13 cellular contexts compared by ENCODE assay signal in the genomic region with DNA sequence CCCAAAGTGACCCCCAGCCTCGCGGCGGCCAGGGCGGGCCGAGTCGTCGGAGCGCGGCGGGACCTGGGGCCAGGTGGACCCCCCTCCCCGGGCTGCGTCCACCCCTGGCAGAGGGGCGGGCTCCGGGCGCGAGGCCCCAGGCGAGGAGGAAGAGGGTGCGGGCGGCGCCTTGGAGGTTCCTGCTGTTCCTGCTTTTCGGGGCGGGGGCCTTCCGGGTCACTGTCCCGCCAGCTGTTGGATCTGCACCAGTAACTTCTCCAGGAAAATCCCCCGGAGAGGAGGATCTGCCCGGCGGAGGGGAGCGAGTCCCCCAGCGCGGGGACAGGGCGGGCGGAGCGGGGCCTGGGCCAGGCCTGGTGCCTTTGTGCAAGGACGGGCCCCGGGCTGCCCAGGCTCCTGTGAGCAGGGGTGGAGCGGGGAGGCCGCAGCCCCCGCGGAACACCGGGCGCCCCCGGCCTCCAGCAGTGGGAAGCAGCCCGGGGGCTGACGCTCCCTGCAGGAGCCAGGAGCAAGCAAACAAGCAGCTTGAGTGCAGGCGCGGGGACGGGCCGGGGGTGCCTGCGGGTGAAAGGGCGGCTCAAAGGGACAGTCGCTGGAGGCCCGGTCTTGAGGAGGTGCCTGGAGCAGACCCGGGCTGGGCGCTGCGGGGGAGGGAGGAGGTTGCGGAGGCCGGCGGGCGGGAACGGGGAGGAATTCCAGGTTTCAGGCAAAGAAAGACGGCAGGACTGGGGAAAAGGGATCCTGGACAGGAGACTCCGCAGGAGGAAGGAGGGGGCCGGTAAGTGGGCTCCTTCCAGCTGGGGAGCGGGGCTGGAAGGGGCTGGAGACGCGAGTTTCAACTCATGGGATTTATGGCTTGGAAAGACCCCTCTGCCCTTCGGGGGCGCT. TPM values are rescaled to one million over a fixed set of nuclear protein-coding genes. Genes with fewer than 3 reads are reported as not detected.
A peak's percentile ranks its signal among the peaks of the same experiment; 100 is the strongest.
DNase-seq lines count a peak whose midpoint lies in the region; ATAC-seq and TF ChIP-seq lines count a peak whose summit lies in the region.
"Had no signal": no experiment of that assay in that cellular context is flagged by ENCODE, and none has a peak within 500 bp of the region (broad histone marks: within the 10 kb centered on the region; RNA-seq: fewer than 3 reads in every experiment).

No MANE protein-coding gene starts in this region.

- peak overlapping the region; percentile 20 to 55 (median 26) for H3K4me3 ChIP-seq in breast epithelium
- no peak overlapping the region for H3K4me3 ChIP-seq in hepatocyte
- no peak overlapping the region for H3K4me3 ChIP-seq in neuron (ENCODE audit: low read length)
- H3K4me3 ChIP-seq in urinary bladder (ENCODE audit: low read depth, low read length), result no peak overlapping the region
- no peak overlapping the region for H3K4me3 ChIP-seq in MM.1S (ENCODE audit: low read length)
- H3K4me3 ChIP-seq: colonic mucosa had no signal

- H3K4me1 Mint-ChIP-seq in MCF 10A (ENCODE audit: insufficient read depth, unreplicated experiment), result peaks cover 26% of the 10 kb centered on the region

- H3K27ac ChIP-seq in breast epithelium (peak overlapping the region; percentile 36 to 38), hepatocyte (no peak overlapping the region), urinary bladder (ENCODE audit: low read depth) (peak overlapping the region; percentile 38), MM.1S (ENCODE audit: low read length) (no peak overlapping the region)
- H3K27ac ChIP-seq: colonic mucosa had no signal

- TF ChIP-seq POLR2A in breast epithelium (IDR thresholded peaks at IDR 0.05), result no peak

- H4K20me1 ChIP-seq in hepatocyte (ENCODE audit: insufficient read depth, poor library complexity, severe bottlenecking), result no peaks in the 10 kb centered on the region
- no peaks in the 10 kb centered on the region for H4K20me1 ChIP-seq in MM.1S (ENCODE audit: insufficient read depth, low read length)

- H3K36me3 ChIP-seq in breast epithelium (no peaks in the 10 kb centered on the region), hepatocyte (replicated peaks; ENCODE audit: insufficient read depth, low read depth) (no peaks in the 10 kb centered on the region), neuron (ENCODE audit: insufficient read depth, low read length) (no peaks in the 10 kb centered on the region), urinary bladder (ENCODE audit: insufficient read depth) (peaks cover 5% of the 10 kb centered on the region), MM.1S (replicated peaks; ENCODE audit: insufficient read depth, low read length) (no peaks in the 10 kb centered on the region)
- H3K36me3 ChIP-seq: colonic mucosa had no signal

- peaks cover 19% of the 10 kb centered on the region for H3K27me3 Mint-ChIP-seq in MCF 10A (ENCODE audit: insufficient read depth, unreplicated experiment)

- no peaks in the 10 kb centered on the region for H3K9me2 ChIP-seq in hepatocyte (replicated peaks; ENCODE audit: insufficient read depth)
- no peaks in the 10 kb centered on the region for H3K9me2 ChIP-seq in MM.1S (replicated peaks; ENCODE audit: insufficient read depth, low read length)

- no peaks in the 10 kb centered on the region for H3K79me2 ChIP-seq in hepatocyte
- H3K79me2 ChIP-seq in MM.1S (ENCODE audit: low read length), result no peaks in the 10 kb centered on the region

- no peak overlapping the region for H3K9ac ChIP-seq in MM.1S (ENCODE audit: low read length)

- H3K27ac Mint-ChIP-seq in MCF 10A (ENCODE audit: low read depth, unreplicated experiment), result no peak overlapping the region
- H3K27ac Mint-ChIP-seq: activated naive CD8-positive, alpha-beta T cell treated with anti-CD3 and anti-CD28 coated beads for 36 hours; memory B cell had no signal

- peaks cover 11% of the 10 kb centered on the region for H3K36me3 Mint-ChIP-seq in MCF 10A (ENCODE audit: insufficient read depth, unreplicated experiment)
- H3K36me3 Mint-ChIP-seq: activated naive CD8-positive, alpha-beta T cell treated with anti-CD3 and anti-CD28 coated beads for 36 hours; memory B cell had no signal

- 65% methylated on average over 33 of the region's 68 CpGs for WGBS in hepatocyte (ENCODE audit: low lambda C conversion rate, missing lambda C conversion rate)
- WGBS in urinary bladder, result 39% methylated on average over 68 of the region's 68 CpGs

- no peak overlapping the region for H3K4me3 Mint-ChIP-seq in MCF 10A (ENCODE audit: unreplicated experiment)
- H3K4me3 Mint-ChIP-seq: activated naive CD8-positive, alpha-beta T cell treated with anti-CD3 and anti-CD28 coated beads for 36 hours; memory B cell had no signal

- H3K27me3 ChIP-seq in breast epithelium, result no peaks in the 10 kb centered on the region
- no peaks in the 10 kb centered on the region for H3K27me3 ChIP-seq in hepatocyte
- H3K27me3 ChIP-seq in neuron (ENCODE audit: insufficient read depth, low read length), result peaks cover 19% of the 10 kb centered on the region
- peaks cover 21% of the 10 kb centered on the region; the same call in 1 of the 2 replicates for H3K27me3 ChIP-seq in MM.1S (replicated peaks; ENCODE audit: insufficient read depth, low read length)

- H3K4me2 ChIP-seq in hepatocyte, result peak overlapping the region; percentile 74
- H3K4me2 ChIP-seq in MM.1S (ENCODE audit: low read depth, low read length), result no peak overlapping the region

- no peak for TF ChIP-seq CTCF in breast epithelium (IDR thresholded peaks at IDR 0.05)
- TF ChIP-seq CTCF in MCF 10A (IDR thresholded peaks at IDR 0.05; ENCODE audit: unreplicated experiment), result no peak
- TF ChIP-seq CTCF in hepatocyte (IDR thresholded peaks at IDR 0.05; ENCODE audit: poor library complexity), result no peak
- no peak for TF ChIP-seq CTCF in MM.1S (IDR thresholded peaks at IDR 0.05; ENCODE audit: low read length)

- DNase-seq in breast epithelium (ENCODE audit: low spot score in 2 of 2) (no peak), MCF 10A (ENCODE audit: unreplicated experiment) (no peak), hepatocyte (ENCODE audit: low spot score) (no peak), MM.1S (no peak), activated T-cell treated with anti-CD3 and anti-CD28 coated beads for 4 hours (no peak)
- DNase-seq: activated naive CD8-positive, alpha-beta T cell treated with anti-CD3 and anti-CD28 coated beads for 36 hours; colonic mucosa; NCI-H446 treated with DMSO at 0.1 percent for 48 hours had no signal

- POLR2A ChIA-PET in MCF 10A (lab: Yijun Ruan, JAX), result interaction anchor here (0.6 kb wide), 1 partner anchor 122 kb away, joined by 3 read pairs; no protein-coding TSS in a partner anchor

- CTCF ChIA-PET in MCF 10A (lab: Yijun Ruan, JAX), result no interaction called here

- no peaks in the 10 kb centered on the region for H3F3A ChIP-seq in MM.1S (ENCODE audit: insufficient read depth, low read length)

- no peaks in the 10 kb centered on the region for H3K9me3 Mint-ChIP-seq in MCF 10A (ENCODE audit: unreplicated experiment)
- H3K9me3 Mint-ChIP-seq: activated naive CD8-positive, alpha-beta T cell treated with anti-CD3 and anti-CD28 coated beads for 36 hours; memory B cell had no signal

- intact Hi-C loops in breast epithelium (cut with DNase I; ENCODE audit: low total_unique reads), result loop anchor here (5.0 kb wide), 1 partner anchor 674 kb away; no protein-coding TSS in a partner anchor
- intact Hi-C loops in MCF 10A (cut with micrococcal nuclease), result no loop called here

- BruUV-seq in MCF 10A (replicated peaks; lab: Mats Ljungman, UMichigan), result no TSS peak

- no peak for ATAC-seq in GM18873 (IDR thresholded peaks at IDR 0.05; ENCODE audit: low FRiP score, unreplicated experiment)

- H2AFZ ChIP-seq in hepatocyte (peak overlapping the region; percentile 42), neuron (ENCODE audit: low read depth, low read length) (peak overlapping the region; percentile 16), MM.1S (ENCODE audit: low read length) (no peak overlapping the region)

- H3K4me1 ChIP-seq in breast epithelium (peaks cover 8% of the 10 kb centered on the region in 2 donors), hepatocyte (ENCODE audit: insufficient read depth) (peaks cover 37% of the 10 kb centered on the region), neuron (ENCODE audit: insufficient read depth, low read length) (peaks cover 2% of the 10 kb centered on the region), urinary bladder (ENCODE audit: insufficient read depth) (no peaks in the 10 kb centered on the region), MM.1S (ENCODE audit: low read length) (peaks cover 4% of the 10 kb centered on the region; the same call in 1 of the 2 replicates)

- H3K9me3 ChIP-seq in breast epithelium (no peaks in the 10 kb centered on the region), hepatocyte (ENCODE audit: low read depth) (no peaks in the 10 kb centered on the region), neuron (ENCODE audit: low read length) (no peaks in the 10 kb centered on the region), MM.1S (replicated peaks; ENCODE audit: insufficient read depth, low read length) (no peaks in the 10 kb centered on the region)
- H3K9me3 ChIP-seq: colonic mucosa had no signal

RNA-seq across cellular contexts. Expression of a gene that starts 15.5 kb away (rescaled TPM):
- 10 to 100 TPM; 43.6 to 76.5 (median 60.0) TPM for total RNA-seq in breast epithelium
- total RNA-seq in MCF 10A (2022), result 17.9 and 19.1 TPM in 2 replicates
- total RNA-seq in hepatocyte, result 14.0 and 16.0 TPM in 2 replicates
- 14.2 and 28.2 TPM in 2 replicates for polyA plus RNA-seq in hepatocyte
- total RNA-seq in urinary bladder, result 45.7 TPM
- polyA plus RNA-seq in urinary bladder, result 169 TPM

RNA-seq across cellular contexts. Expression of a gene that starts 44.2 kb away (rescaled TPM):
- total RNA-seq in breast epithelium (1 to 10 TPM in 1 of 3 donors, under 1 TPM in 1, not detected in 1; 0.66 to 1.0 TPM), MCF 10A (2022) (not detected in 2 replicates), hepatocyte (12.4 and 35.3 TPM in 2 replicates), urinary bladder (0.79 TPM)
- polyA plus RNA-seq in hepatocyte (31.0 and 40.3 TPM in 2 replicates), urinary bladder (3.2 TPM)
- total RNA-seq: activated naive CD8-positive, alpha-beta T cell treated with anti-CD3 and anti-CD28 coated beads for 36 hours; fibroblast of villous mesenchyme had no signal

RNA-seq across cellular contexts. Expression of a gene that starts 54.7 kb away (rescaled TPM):
- not detected for total RNA-seq in breast epithelium
- total RNA-seq in MCF 10A (2022), result not detected in 2 replicates
- not detected in 2 replicates for total RNA-seq in hepatocyte
- 0.21 TPM in 1 of 2 replicates, not detected in the other for polyA plus RNA-seq in hepatocyte
- total RNA-seq in urinary bladder, result not detected
- polyA plus RNA-seq in urinary bladder, result not detected
- total RNA-seq: activated naive CD8-positive, alpha-beta T cell treated with anti-CD3 and anti-CD28 coated beads for 36 hours; colonic mucosa; fibroblast of villous mesenchyme had no signal

Comparison
In these comparisons a context has a peak if more than half of its experiments do, and no peak if none do; other contexts are left out.
1. H3K27ac ChIP-seq: peak in breast epithelium (2 of 2) and urinary bladder (single experiment); none in hepatocyte (single experiment) and MM.1S (single experiment).
2. H3K4me3 ChIP-seq: peak in breast epithelium (3 of 3); none in hepatocyte (single experiment), neuron (single experiment), urinary bladder (single experiment) and MM.1S (single experiment).